In genomic region chr22:31747441-31747840, GRCh38 we compare ENCODE assay signal across 13 cellular contexts. TPM values are rescaled to one million over a fixed set of nuclear protein-coding genes. Genes with fewer than 3 reads are reported as not detected.
DNase-seq lines count a peak whose midpoint lies in the region; ATAC-seq and TF ChIP-seq lines count a peak whose summit lies in the region.
"Had no signal": no experiment of that assay in that cellular context is flagged by ENCODE, and none has a peak within 500 bp of the region (broad histone marks: within the 10 kb centered on the region; RNA-seq: fewer than 3 reads in every experiment).

No MANE protein-coding gene starts in this region.

- H3K9me3 ChIP-seq in GM23248 (ENCODE audit: low read depth), result no peaks in the 10 kb centered on the region
- H3K9me3 ChIP-seq: MG63 had no signal

- H3K27me3 ChIP-seq in ACC112 (ENCODE audit: insufficient read depth, low read length) (no peaks in the 10 kb centered on the region), GM23248 (replicated peaks; ENCODE audit: insufficient read depth) (no peaks in the 10 kb centered on the region)
- H3K27me3 ChIP-seq: MG63 had no signal

- DNase-seq in GM23248, result no peak
- no peak for DNase-seq in activated CD8-positive, alpha-beta T cell treated with anti-CD3 and anti-CD28 coated beads, Interleukin-2, amount 10 ng/mL, durations not matched to agents 7 days and 5 days
- DNase-seq in mesothelial cell of epicardium (ENCODE audit: low spot score in 2 of 2, unreplicated experiment in 2 of 2), result no peak
- DNase-seq in iPS-NIHi7 (ENCODE audit: extremely low spot score), result no peak
- no peak for DNase-seq in C1 segment of cervical spinal cord (lab: John Stamatoyannopoulos, UW)
- DNase-seq in activated CD4-positive, CD25-positive, alpha-beta regulatory T cell (lab: John Stamatoyannopoulos, UW), result no peak
- DNase-seq: CD8-positive, alpha-beta T cell; GF-D8; HCEC 1CT; MG63; OCI-M1 had no signal

- H3K4me1 ChIP-seq in ACC112 (ENCODE audit: control insufficient read depth, insufficient read depth, low read length, unreplicated experiment) (peaks cover 21% of the 10 kb centered on the region), GM23248 (ENCODE audit: insufficient read depth) (peaks cover 25% of the 10 kb centered on the region)

- H3K4me3 ChIP-seq in ACC112 (ENCODE audit: low read depth, low read length) (peak overlapping the region; percentile 98; the same call in 1 of the 2 replicates), GM23248 (peak overlapping the region; percentile 97; the same call in 1 of the 2 replicates)
- H3K4me3 ChIP-seq: MG63 had no signal

- no peak overlapping the region for H2AFZ ChIP-seq in ACC112 (ENCODE audit: low read length, unreplicated experiment)
- no peak overlapping the region for H2AFZ ChIP-seq in GM23248

- H3K27me3 Mint-ChIP-seq in activated CD8-positive, alpha-beta T cell treated with anti-CD3 and anti-CD28 coated beads, Interleukin-2, amount 10 ng/mL, durations not matched to agents 7 days and 5 days (ENCODE audit: low read depth), result no peaks in the 10 kb centered on the region
- H3K27me3 Mint-ChIP-seq in mesothelial cell of epicardium (ENCODE audit: low read depth), result no peaks in the 10 kb centered on the region

- no peak for TF ChIP-seq CTCF in mesothelial cell of epicardium (IDR thresholded peaks at IDR 0.05; ENCODE audit: unreplicated experiment)

- no peaks in the 10 kb centered on the region for H3K9me2 ChIP-seq in GM23248 (ENCODE audit: insufficient read depth)

- peak overlapping the region; percentile 97 for H3K9ac ChIP-seq in GM23248

- H3K4me2 ChIP-seq in GM23248 (ENCODE audit: unreplicated experiment), result peak overlapping the region; percentile 95

- peaks cover 7% of the 10 kb centered on the region; the same call in 1 of the 2 replicates for H3F3A ChIP-seq in GM23248 (ENCODE audit: insufficient read depth)

- H3K4me1 Mint-ChIP-seq in activated CD8-positive, alpha-beta T cell treated with anti-CD3 and anti-CD28 coated beads, Interleukin-2, amount 10 ng/mL, durations not matched to agents 7 days and 5 days (ENCODE audit: low read depth), result peaks cover 43% of the 10 kb centered on the region
- H3K4me1 Mint-ChIP-seq in mesothelial cell of epicardium, result peaks cover 25% of the 10 kb centered on the region

- no peak overlapping the region for H3K4me3 Mint-ChIP-seq in activated CD8-positive, alpha-beta T cell treated with anti-CD3 and anti-CD28 coated beads, Interleukin-2, amount 10 ng/mL, durations not matched to agents 7 days and 5 days
- H3K4me3 Mint-ChIP-seq in mesothelial cell of epicardium, result peak overlapping the region; percentile 28
- H3K4me3 Mint-ChIP-seq: CD8-positive, alpha-beta T cell had no signal

- no peaks in the 10 kb centered on the region for H3K9me3 Mint-ChIP-seq in activated CD8-positive, alpha-beta T cell treated with anti-CD3 and anti-CD28 coated beads, Interleukin-2, amount 10 ng/mL, durations not matched to agents 7 days and 5 days (ENCODE audit: insufficient read depth)
- peaks cover 3% of the 10 kb centered on the region for H3K9me3 Mint-ChIP-seq in mesothelial cell of epicardium
- H3K9me3 Mint-ChIP-seq: CD8-positive, alpha-beta T cell had no signal

- no peak for ATAC-seq in activated CD8-positive, alpha-beta T cell treated with anti-CD3 and anti-CD28 coated beads, Interleukin-2, amount 10 ng/mL, durations not matched to agents 7 days and 5 days
- ATAC-seq in HG03135 (IDR thresholded peaks at IDR 0.05; ENCODE audit: unreplicated experiment), result no peak
- ATAC-seq: CD8-positive, alpha-beta T cell had no signal

- peaks cover 32% of the 10 kb centered on the region for H3K36me3 Mint-ChIP-seq in activated CD8-positive, alpha-beta T cell treated with anti-CD3 and anti-CD28 coated beads, Interleukin-2, amount 10 ng/mL, durations not matched to agents 7 days and 5 days (ENCODE audit: low read depth)
- H3K36me3 Mint-ChIP-seq in mesothelial cell of epicardium, result peaks cover 18% of the 10 kb centered on the region

- H3K79me2 ChIP-seq in ACC112 (ENCODE audit: control insufficient read depth, insufficient read depth, low read length, unreplicated experiment), result peaks cover 41% of the 10 kb centered on the region
- H3K79me2 ChIP-seq in GM23248 (ENCODE audit: insufficient read depth), result peaks cover 75% of the 10 kb centered on the region

- H3K27ac ChIP-seq in ACC112 (ENCODE audit: low read depth, low read length) (no peak overlapping the region), GM23248 (no peak overlapping the region)

- in situ Hi-C loops in GM23248 (cut with MboI), result no loop called here

- H4K20me1 ChIP-seq in GM23248 (ENCODE audit: insufficient read depth), result no peaks in the 10 kb centered on the region

- WGBS in GM23248 (ENCODE audit: low coverage in 1 of 2, low lambda C conversion rate in 2 of 2, missing lambda C conversion rate in 2 of 2), 2 experiments, result 57 to 64% methylated on average over 4 of the region's 4 CpGs

- POLR2A ChIA-PET in activated CD8-positive, alpha-beta T cell treated with anti-CD3 and anti-CD28 coated beads, Interleukin-2, amount 10 ng/mL, durations not matched to agents 7 days and 5 days (lab: Charles Lee), result no interaction called here

- no peaks in the 10 kb centered on the region for H3K36me3 ChIP-seq in ACC112 (ENCODE audit: insufficient read depth, low read length)
- H3K36me3 ChIP-seq in GM23248 (ENCODE audit: low read depth), result peaks cover 9% of the 10 kb centered on the region; the same call in 1 of the 2 replicates

- CTCF ChIA-PET in activated CD8-positive, alpha-beta T cell treated with anti-CD3 and anti-CD28 coated beads, Interleukin-2, amount 10 ng/mL, durations not matched to agents 7 days and 5 days (lab: Charles Lee), result interaction anchor here (0.9 kb wide), 1 partner anchor 85 kb away, joined by 3 read pairs; no protein-coding TSS in a partner anchor

- peak overlapping the region; percentile 49 for H3K27ac Mint-ChIP-seq in activated CD8-positive, alpha-beta T cell treated with anti-CD3 and anti-CD28 coated beads, Interleukin-2, amount 10 ng/mL, durations not matched to agents 7 days and 5 days
- H3K27ac Mint-ChIP-seq in mesothelial cell of epicardium, result peak overlapping the region; percentile 69
- H3K27ac Mint-ChIP-seq: CD8-positive, alpha-beta T cell had no signal

RNA-seq across cellular contexts. Expression of gene PRR14L, which starts 2.5 kb away (rescaled TPM):
- 7.6 and 34.1 TPM in 2 replicates for total RNA-seq in GM23248 (2014; rRNA removed; shearing (Covaris generic))
- 15.2 and 16.0 TPM in 2 replicates for polyA plus RNA-seq in GM23248 (2016; fragmentation: Nextera tagmentation; extraction: Ambion mirVana)
- 10 to 100 TPM; 64.0 to 65.3 TPM for total RNA-seq in activated CD8-positive, alpha-beta T cell treated with anti-CD3 and anti-CD28 coated beads, Interleukin-2, amount 10 ng/mL, durations not matched to agents 7 days and 5 days
- 58.9 to 62.0 TPM (median 61.7 TPM) in 3 replicates for total RNA-seq in mesothelial cell of epicardium

RNA-seq across cellular contexts. Expression of gene DEPDC5, which starts 6.4 kb away (rescaled TPM):
- 6.3 and 12.1 TPM in 2 replicates for total RNA-seq in GM23248 (2014; rRNA removed; shearing (Covaris generic))
- polyA plus RNA-seq in GM23248 (2016; fragmentation: Nextera tagmentation; extraction: Ambion mirVana), result 5.7 and 7.6 TPM in 2 replicates
- total RNA-seq in activated CD8-positive, alpha-beta T cell treated with anti-CD3 and anti-CD28 coated beads, Interleukin-2, amount 10 ng/mL, durations not matched to agents 7 days and 5 days, result 10 to 100 TPM; 43.5 to 45.6 TPM
- 31.0 to 39.5 TPM (median 38.3 TPM) in 3 replicates for total RNA-seq in mesothelial cell of epicardium
